ENCODE assay signal across 20 cellular contexts in the genomic region with DNA sequence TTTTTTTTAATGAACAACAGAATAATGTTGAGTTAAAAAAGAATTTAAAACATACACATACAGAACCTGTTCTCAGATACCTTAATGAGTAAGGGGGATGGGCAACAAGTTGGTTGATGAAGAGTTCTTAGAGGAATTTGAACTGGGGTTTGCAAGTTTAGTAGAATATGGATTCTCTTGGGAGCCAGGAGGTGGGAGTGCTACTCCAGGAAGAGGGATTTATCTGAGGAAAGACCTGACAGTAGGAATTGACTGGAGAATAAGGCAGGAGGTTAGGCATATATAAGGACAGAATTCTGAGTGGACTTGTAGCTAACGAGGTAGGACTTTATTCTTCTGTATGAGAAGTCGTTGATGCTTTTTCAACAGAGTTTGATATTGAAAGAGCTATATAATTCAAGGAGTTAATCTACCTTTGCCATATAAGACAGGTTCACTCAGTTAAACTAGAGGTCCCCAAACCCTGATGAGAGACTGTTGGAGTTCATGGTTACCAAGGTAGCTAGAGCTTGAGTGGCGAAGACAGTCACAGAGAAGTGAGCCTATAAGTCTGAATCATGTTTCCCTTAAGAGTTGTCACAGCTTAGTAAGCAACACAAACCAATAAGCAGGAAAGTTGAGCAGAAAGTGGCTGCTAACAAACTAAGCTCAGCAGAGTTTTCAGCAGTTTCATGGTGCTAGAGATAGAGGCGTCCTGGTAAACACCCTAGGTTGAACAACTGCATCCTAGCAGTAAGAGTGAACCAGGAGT.
DNase-seq lines count a peak whose midpoint lies in the region; ATAC-seq and TF ChIP-seq lines count a peak whose summit lies in the region.
"Had no signal": no experiment of that assay in that cellular context is flagged by ENCODE, and none has a peak within 500 bp of the region (broad histone marks: within the 10 kb centered on the region; RNA-seq: fewer than 3 reads in every experiment).

No MANE protein-coding gene starts in this region.

- H3K27me3 Mint-ChIP-seq in activated naive CD4-positive, alpha-beta T cell treated with anti-CD3 and anti-CD28 coated beads for 36 hours (ENCODE audit: low read depth), result no peaks in the 10 kb centered on the region
- no peaks in the 10 kb centered on the region for H3K27me3 Mint-ChIP-seq in activated naive CD4-positive, alpha-beta T cell treated with anti-CD3 and anti-CD28 coated beads, Interleukin-2, amount 10 ng/mL, durations not matched to agents 7 days and 5 days
- H3K27me3 Mint-ChIP-seq in activated naive CD8-positive, alpha-beta T cell treated with anti-CD3 and anti-CD28 coated beads, Interleukin-2, amount 10 ng/mL, durations not matched to agents 7 days and 5 days, result no peaks in the 10 kb centered on the region
- H3K27me3 Mint-ChIP-seq: activated CD4-positive, alpha-beta T cell treated with anti-CD3 and anti-CD28 coated beads, Interleukin-2, amount 10 ng/mL, durations not matched to agents 7 days and 5 days; naive thymus-derived CD8-positive, alpha-beta T cell; progenitor cell of endocrine pancreas had no signal

- peaks cover 70% of the 10 kb centered on the region for H3K4me1 Mint-ChIP-seq in activated naive CD4-positive, alpha-beta T cell treated with anti-CD3 and anti-CD28 coated beads for 36 hours (ENCODE audit: low read depth)
- H3K4me1 Mint-ChIP-seq in activated naive CD4-positive, alpha-beta T cell treated with anti-CD3 and anti-CD28 coated beads, Interleukin-2, amount 10 ng/mL, durations not matched to agents 7 days and 5 days, result peaks cover 22% of the 10 kb centered on the region
- peaks cover 17% of the 10 kb centered on the region for H3K4me1 Mint-ChIP-seq in activated naive CD8-positive, alpha-beta T cell treated with anti-CD3 and anti-CD28 coated beads, Interleukin-2, amount 10 ng/mL, durations not matched to agents 7 days and 5 days

- peak overlapping the region; percentile 28 for H3K27ac Mint-ChIP-seq in activated naive CD4-positive, alpha-beta T cell treated with anti-CD3 and anti-CD28 coated beads for 36 hours
- no peak overlapping the region for H3K27ac Mint-ChIP-seq in activated naive CD4-positive, alpha-beta T cell treated with anti-CD3 and anti-CD28 coated beads, Interleukin-2, amount 10 ng/mL, durations not matched to agents 7 days and 5 days
- peak overlapping the region; percentile 6 for H3K27ac Mint-ChIP-seq in activated naive CD8-positive, alpha-beta T cell treated with anti-CD3 and anti-CD28 coated beads, Interleukin-2, amount 10 ng/mL, durations not matched to agents 7 days and 5 days
- H3K27ac Mint-ChIP-seq: activated CD4-positive, alpha-beta T cell treated with anti-CD3 and anti-CD28 coated beads, Interleukin-2, amount 10 ng/mL, durations not matched to agents 7 days and 5 days; progenitor cell of endocrine pancreas had no signal

- no peaks in the 10 kb centered on the region for H3K9me3 ChIP-seq in heart right ventricle
- H3K9me3 ChIP-seq: lower lobe of right lung, SJCRH30 had no signal

- no peak overlapping the region for H3K4me3 Mint-ChIP-seq in activated naive CD4-positive, alpha-beta T cell treated with anti-CD3 and anti-CD28 coated beads for 36 hours
- no peak overlapping the region for H3K4me3 Mint-ChIP-seq in activated naive CD4-positive, alpha-beta T cell treated with anti-CD3 and anti-CD28 coated beads, Interleukin-2, amount 10 ng/mL, durations not matched to agents 7 days and 5 days
- H3K4me3 Mint-ChIP-seq in activated naive CD8-positive, alpha-beta T cell treated with anti-CD3 and anti-CD28 coated beads, Interleukin-2, amount 10 ng/mL, durations not matched to agents 7 days and 5 days, result no peak overlapping the region
- H3K4me3 Mint-ChIP-seq: activated CD4-positive, alpha-beta T cell treated with anti-CD3 and anti-CD28 coated beads, Interleukin-2, amount 10 ng/mL, durations not matched to agents 7 days and 5 days; naive thymus-derived CD8-positive, alpha-beta T cell had no signal

- intact Hi-C loops in activated naive CD4-positive, alpha-beta T cell treated with anti-CD3 and anti-CD28 coated beads for 36 hours (cut with micrococcal nuclease), result loop anchor here (5.0 to 10.0 kb wide), 6 partner anchors 346 to 873 kb away; a partner anchor contains a TSS
- intact Hi-C loops in heart right ventricle (cut with DNase I), result no loop called here

- no peaks in the 10 kb centered on the region for H3K36me3 ChIP-seq in heart right ventricle
- H3K36me3 ChIP-seq: lower lobe of right lung had no signal

- peaks cover 10% of the 10 kb centered on the region for H3K36me3 Mint-ChIP-seq in activated naive CD4-positive, alpha-beta T cell treated with anti-CD3 and anti-CD28 coated beads for 36 hours (ENCODE audit: low read depth)
- peaks cover 1% of the 10 kb centered on the region for H3K36me3 Mint-ChIP-seq in activated naive CD4-positive, alpha-beta T cell treated with anti-CD3 and anti-CD28 coated beads, Interleukin-2, amount 10 ng/mL, durations not matched to agents 7 days and 5 days
- peaks cover 12% of the 10 kb centered on the region for H3K36me3 Mint-ChIP-seq in activated naive CD8-positive, alpha-beta T cell treated with anti-CD3 and anti-CD28 coated beads, Interleukin-2, amount 10 ng/mL, durations not matched to agents 7 days and 5 days

- peak; percentile 27 for DNase-seq in activated naive CD4-positive, alpha-beta T cell treated with anti-CD3 and anti-CD28 coated beads for 36 hours
- no peak for DNase-seq in activated naive CD4-positive, alpha-beta T cell treated with anti-CD3 and anti-CD28 coated beads, Interleukin-2, amount 10 ng/mL, durations not matched to agents 7 days and 5 days
- DNase-seq in LHCN-M2 (ENCODE audit: low read depth), result peak; percentile 35
- DNase-seq in activated naive CD8-positive, alpha-beta T cell treated with anti-CD3 and anti-CD28 coated beads, Interleukin-2, amount 10 ng/mL, durations not matched to agents 7 days and 5 days, result no peak
- no peak for DNase-seq in stimulated activated naive CD8-positive, alpha-beta T cell treated with anti-CD3 and anti-CD28 coated beads, Interleukin-15, Interleukin-2, amounts not matched to agents 100 U/mL and 50 U/mL, for 24 hours
- no peak for DNase-seq in heart right ventricle
- DNase-seq in NCI-H1436 treated with DMSO at 0.1 percent for 48 hours (lab: John Stamatoyannopoulos, UW), result no peak
- DNase-seq: activated CD4-positive, alpha-beta T cell treated with anti-CD3 and anti-CD28 coated beads, Interleukin-2, amount 10 ng/mL, durations not matched to agents 7 days and 5 days; activated gamma-delta T cell treated with Interleukin-2 at 50 U/mL for 16 hours; dermis blood vessel endothelial cell; lower lobe of right lung; naive thymus-derived CD8-positive, alpha-beta T cell; NCI-H187; NCI-H510A treated with DMSO at 0.1 percent for 48 hours; SJCRH30; substantia nigra had no signal

- no peak for TF ChIP-seq CTCF in heart right ventricle (IDR thresholded peaks at IDR 0.05)

- no peaks in the 10 kb centered on the region for H3K27me3 ChIP-seq in heart right ventricle
- H3K27me3 ChIP-seq: SJCRH30 had no signal

- WGBS in heart right ventricle, 2 donors, result 93 to 94% methylated on average over 4 of the region's 4 CpGs

- no peaks in the 10 kb centered on the region for H3K9me3 Mint-ChIP-seq in activated naive CD4-positive, alpha-beta T cell treated with anti-CD3 and anti-CD28 coated beads for 36 hours
- H3K9me3 Mint-ChIP-seq in activated naive CD4-positive, alpha-beta T cell treated with anti-CD3 and anti-CD28 coated beads, Interleukin-2, amount 10 ng/mL, durations not matched to agents 7 days and 5 days, result no peaks in the 10 kb centered on the region
- no peaks in the 10 kb centered on the region for H3K9me3 Mint-ChIP-seq in activated naive CD8-positive, alpha-beta T cell treated with anti-CD3 and anti-CD28 coated beads, Interleukin-2, amount 10 ng/mL, durations not matched to agents 7 days and 5 days
- H3K9me3 Mint-ChIP-seq: activated CD4-positive, alpha-beta T cell treated with anti-CD3 and anti-CD28 coated beads, Interleukin-2, amount 10 ng/mL, durations not matched to agents 7 days and 5 days had no signal

- no peak overlapping the region for H3K4me3 ChIP-seq in heart right ventricle
- H3K4me3 ChIP-seq: lower lobe of right lung, SJCRH30 had no signal

- ATAC-seq in activated naive CD8-positive, alpha-beta T cell treated with anti-CD3 and anti-CD28 coated beads, Interleukin-2, amount 10 ng/mL, durations not matched to agents 7 days and 5 days (ENCODE audit: low read depth), result no peak
- ATAC-seq in stimulated activated naive CD8-positive, alpha-beta T cell treated with anti-CD3 and anti-CD28 coated beads, Interleukin-15, Interleukin-2, amounts not matched to agents 100 U/mL and 50 U/mL, for 24 hours, result peak; percentile 83
- ATAC-seq in HG03196 (IDR thresholded peaks at IDR 0.05; ENCODE audit: unreplicated experiment) (no peak), heart right ventricle (no peak)
- ATAC-seq: esophagus mucosa; HCT116; lower lobe of right lung; naive thymus-derived CD8-positive, alpha-beta T cell had no signal

- POLR2A ChIA-PET in activated naive CD8-positive, alpha-beta T cell treated with anti-CD3 and anti-CD28 coated beads, Interleukin-2, amount 10 ng/mL, durations not matched to agents 7 days and 5 days (lab: Charles Lee), result no interaction called here

- H3K27ac ChIP-seq in heart right ventricle, result no peak overlapping the region
- H3K27ac ChIP-seq: lower lobe of right lung, SJCRH30 had no signal

- H3K4me1 ChIP-seq in heart right ventricle, result peaks cover 0 to 50% (median 41%) of the 10 kb centered on the region in 9 donors
- H3K4me1 ChIP-seq: SJCRH30 had no signal

- CTCF ChIA-PET in activated naive CD4-positive, alpha-beta T cell treated with anti-CD3 and anti-CD28 coated beads for 36 hours (lab: Charles Lee), result interaction anchor here (0.8 to 1.2 kb wide), 6 partner anchors 7 to 249 kb away, joined by 3 to 5 read pairs (median 3); no protein-coding TSS in a partner anchor
- CTCF ChIA-PET in activated naive CD4-positive, alpha-beta T cell treated with anti-CD3 and anti-CD28 coated beads, Interleukin-2, amount 10 ng/mL, durations not matched to agents 7 days and 5 days (lab: Charles Lee), result interaction anchor here (0.8 to 1.6 kb wide), 3 partner anchors 13 to 212 kb away, joined by 3 to 5 read pairs (median 4); no protein-coding TSS in a partner anchor

Comparison
In these comparisons a context has a peak if more than half of its experiments do, and no peak if none do; other contexts are left out.
1. DNase-seq: peak in activated naive CD4-positive, alpha-beta T cell treated with anti-CD3 and anti-CD28 coated beads for 36 hours (single experiment) and LHCN-M2 (single experiment); none in activated naive CD4-positive, alpha-beta T cell treated with anti-CD3 and anti-CD28 coated beads, Interleukin-2, amount 10 ng/mL, durations not matched to agents 7 days and 5 days (single experiment), activated naive CD8-positive, alpha-beta T cell treated with anti-CD3 and anti-CD28 coated beads, Interleukin-2, amount 10 ng/mL, durations not matched to agents 7 days and 5 days (single experiment), stimulated activated naive CD8-positive, alpha-beta T cell treated with anti-CD3 and anti-CD28 coated beads, Interleukin-15, Interleukin-2, amounts not matched to agents 100 U/mL and 50 U/mL, for 24 hours (single experiment), heart right ventricle (0 of 2) and NCI-H1436 treated with DMSO at 0.1 percent for 48 hours (single experiment).